In the genomic region with DNA sequence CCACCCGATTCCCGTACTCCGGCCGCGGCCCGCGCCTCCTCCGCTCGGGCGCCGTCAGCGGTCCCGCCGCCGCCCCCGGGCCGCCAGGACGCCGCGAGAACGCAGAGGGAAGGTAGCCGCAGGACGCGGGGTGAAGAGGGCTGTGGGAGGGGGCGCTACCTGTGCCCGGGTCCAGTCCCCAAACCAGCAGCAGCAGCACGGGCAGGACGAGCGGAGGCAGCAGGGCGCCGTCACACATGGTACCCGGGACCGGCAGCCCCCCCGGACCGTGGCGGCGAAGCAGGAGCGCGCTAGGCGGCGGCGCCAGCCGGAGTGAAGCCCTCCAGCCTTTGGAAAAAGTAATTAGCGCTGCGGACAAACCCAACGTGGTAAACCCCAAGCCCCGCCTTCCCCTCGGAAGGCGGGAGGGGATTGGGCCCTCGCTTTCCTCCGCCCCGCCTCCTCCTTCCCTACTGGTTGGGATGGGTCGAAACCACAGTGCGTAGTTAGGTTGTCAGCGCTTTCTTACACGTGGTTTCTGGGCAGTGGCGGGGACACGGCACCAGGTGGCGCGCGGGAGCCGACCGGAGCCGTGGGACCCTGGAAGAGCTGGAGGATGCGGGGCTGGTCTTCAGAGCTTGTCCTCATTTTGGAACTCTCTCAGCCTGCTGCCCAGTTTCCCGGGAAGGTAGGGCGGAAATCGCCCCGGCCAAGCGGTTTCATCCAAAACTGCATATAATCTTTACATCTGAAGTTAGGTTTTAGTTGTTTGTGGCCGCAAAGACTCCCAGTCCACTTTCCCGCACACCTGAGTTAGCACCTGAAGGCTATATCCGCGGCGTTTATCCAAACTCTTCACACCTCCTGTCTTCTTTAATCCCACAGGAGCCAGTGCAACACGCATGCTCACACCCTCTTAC, we compare ENCODE assay signal across 8 cellular contexts. TPM values are rescaled to one million over a fixed set of nuclear protein-coding genes. Genes with fewer than 3 reads are reported as not detected.
DNase-seq lines count a peak whose midpoint lies in the region; ATAC-seq and TF ChIP-seq lines count a peak whose summit lies in the region.

A gene with protein sequence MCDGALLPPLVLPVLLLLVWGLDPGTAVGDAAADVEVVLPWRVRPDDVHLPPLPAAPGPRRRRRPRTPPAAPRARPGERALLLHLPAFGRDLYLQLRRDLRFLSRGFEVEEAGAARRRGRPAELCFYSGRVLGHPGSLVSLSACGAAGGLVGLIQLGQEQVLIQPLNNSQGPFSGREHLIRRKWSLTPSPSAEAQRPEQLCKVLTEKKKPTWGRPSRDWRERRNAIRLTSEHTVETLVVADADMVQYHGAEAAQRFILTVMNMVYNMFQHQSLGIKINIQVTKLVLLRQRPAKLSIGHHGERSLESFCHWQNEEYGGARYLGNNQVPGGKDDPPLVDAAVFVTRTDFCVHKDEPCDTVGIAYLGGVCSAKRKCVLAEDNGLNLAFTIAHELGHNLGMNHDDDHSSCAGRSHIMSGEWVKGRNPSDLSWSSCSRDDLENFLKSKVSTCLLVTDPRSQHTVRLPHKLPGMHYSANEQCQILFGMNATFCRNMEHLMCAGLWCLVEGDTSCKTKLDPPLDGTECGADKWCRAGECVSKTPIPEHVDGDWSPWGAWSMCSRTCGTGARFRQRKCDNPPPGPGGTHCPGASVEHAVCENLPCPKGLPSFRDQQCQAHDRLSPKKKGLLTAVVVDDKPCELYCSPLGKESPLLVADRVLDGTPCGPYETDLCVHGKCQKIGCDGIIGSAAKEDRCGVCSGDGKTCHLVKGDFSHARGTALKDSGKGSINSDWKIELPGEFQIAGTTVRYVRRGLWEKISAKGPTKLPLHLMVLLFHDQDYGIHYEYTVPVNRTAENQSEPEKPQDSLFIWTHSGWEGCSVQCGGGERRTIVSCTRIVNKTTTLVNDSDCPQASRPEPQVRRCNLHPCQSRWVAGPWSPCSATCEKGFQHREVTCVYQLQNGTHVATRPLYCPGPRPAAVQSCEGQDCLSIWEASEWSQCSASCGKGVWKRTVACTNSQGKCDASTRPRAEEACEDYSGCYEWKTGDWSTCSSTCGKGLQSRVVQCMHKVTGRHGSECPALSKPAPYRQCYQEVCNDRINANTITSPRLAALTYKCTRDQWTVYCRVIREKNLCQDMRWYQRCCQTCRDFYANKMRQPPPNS (minus strand): TSS at position 314 of the 899 bp plus-strand sequence. CDS start 76 bp downstream, at position 238.

- H3K9ac ChIP-seq in endodermal cell (ENCODE audit: extremely low read depth, low read length, poor library complexity, severe bottlenecking), result no peak within 1 kb of the TSS
- H3K9ac ChIP-seq in mesenchymal stem cell (ENCODE audit: low read length), result no peak within 1 kb of the TSS

- CTCF ChIA-PET in A673 (lab: Charles Lee), result interaction anchor here (0.6 to 1.3 kb wide), 2 partner anchors 8 to 260 kb away, joined by 3 read pairs; a partner anchor contains a TSS
- CTCF ChIA-PET in activated CD8-positive, alpha-beta memory T cell treated with anti-CD3 and anti-CD28 coated beads, Interleukin-2, amount 10 ng/mL, durations not matched to agents 7 days and 5 days (lab: Charles Lee), result interaction anchor here (0.6 to 8.3 kb wide), 14 partner anchors 7 to 666 kb away, joined by 3 to 127 read pairs (median 4); a partner anchor contains a TSS

- H3K36me3 ChIP-seq in A673 (ENCODE audit: insufficient read depth, low read length, poor library complexity, severe bottlenecking) (no peaks in the 10 kb centered on the region), endodermal cell (ENCODE audit: control insufficient read depth, insufficient read depth, low read length) (no peaks in the 10 kb centered on the region), mesenchymal stem cell (ENCODE audit: control insufficient read depth in 1 of 2, insufficient read depth in 2 of 2, low read depth in 1 of 2, low read length in 2 of 2) (peaks cover 0 to 3% of the 10 kb centered on the region in 2 experiments)

- H3K4me1 ChIP-seq in A673 (ENCODE audit: insufficient read depth, low read length, poor library complexity, severe bottlenecking) (no peaks in the 10 kb centered on the region), endodermal cell (ENCODE audit: control insufficient read depth, insufficient read depth, low read length) (peaks cover 5% of the 10 kb centered on the region), mesenchymal stem cell (ENCODE audit: control insufficient read depth, insufficient read depth, low read depth, low read length) (peaks cover 6% of the 10 kb centered on the region)

- POLR2A ChIA-PET in A673 (lab: Charles Lee; ENCODE audit: low non-redundant PET), result no interaction called here

- H3K9me3 Mint-ChIP-seq in activated CD8-positive, alpha-beta memory T cell treated with anti-CD3 and anti-CD28 coated beads, Interleukin-2, amount 10 ng/mL, durations not matched to agents 7 days and 5 days (ENCODE audit: low read depth), result no peaks in the 10 kb centered on the region
- no peaks in the 10 kb centered on the region for H3K9me3 Mint-ChIP-seq in endodermal cell

- peak; percentile 90 for DNase-seq in A673 (ENCODE audit: low spot score)
- DNase-seq in NCI-H748 treated with DMSO at 0.1 percent for 48 hours (lab: John Stamatoyannopoulos, UW), result peak; percentile 73
- peak; percentile 95 for DNase-seq in activated CD8-positive, alpha-beta memory T cell treated with anti-CD3 and anti-CD28 coated beads, Interleukin-2, amount 10 ng/mL, durations not matched to agents 7 days and 5 days
- peak; percentile 97 for DNase-seq in endodermal cell
- DNase-seq in mesenchymal stem cell, result peak; percentile 37
- peak; percentile 84 to 94 (median 90) for DNase-seq in stimulated activated CD4-positive, alpha-beta T cell treated with anti-CD3 and anti-CD28 coated beads, TNF-alpha, amount 100 ng/mL, for 48 hours (ENCODE audit: low read depth in 3 of 3)

- H3K9me3 ChIP-seq in A673 (ENCODE audit: low read depth, low read length, poor library complexity, severe bottlenecking) (no peaks in the 10 kb centered on the region), endodermal cell (ENCODE audit: control insufficient read depth, low read length) (no peaks in the 10 kb centered on the region), mesenchymal stem cell (ENCODE audit: control insufficient read depth, low read length) (no peaks in the 10 kb centered on the region)

- TF ChIP-seq CTCF in A673 (conservative IDR thresholded peaks at IDR 0.05; ENCODE audit: low read depth, low read length) (peak; percentile 81), endodermal cell (conservative IDR thresholded peaks at IDR 0.05) (peak; percentile 92)

- H3K79me1 ChIP-seq in mesenchymal stem cell (replicated peaks; ENCODE audit: low read length, poor library complexity, severe bottlenecking), result no peaks in the 10 kb centered on the region

- peaks cover 15% of the 10 kb centered on the region for H3K4me1 Mint-ChIP-seq in activated CD8-positive, alpha-beta memory T cell treated with anti-CD3 and anti-CD28 coated beads, Interleukin-2, amount 10 ng/mL, durations not matched to agents 7 days and 5 days
- H3K4me1 Mint-ChIP-seq in endodermal cell, result peaks cover 13% of the 10 kb centered on the region

- H2BK120ac ChIP-seq in mesenchymal stem cell (ENCODE audit: low read depth, low read length), result no peak within 1 kb of the TSS

- no peak within 1 kb of the TSS for H3K23ac ChIP-seq in mesenchymal stem cell (ENCODE audit: low read length in 2 of 2)

- H3K27ac Mint-ChIP-seq in activated CD8-positive, alpha-beta memory T cell treated with anti-CD3 and anti-CD28 coated beads, Interleukin-2, amount 10 ng/mL, durations not matched to agents 7 days and 5 days, result no peak within 1 kb of the TSS
- H3K27ac Mint-ChIP-seq in endodermal cell, result no peak within 1 kb of the TSS

- WGBS in endodermal cell (ENCODE audit: insufficient coverage in 1 of 2, insufficient read length in 1 of 2), 2 experiments, result 4 to 5% methylated on average over 29 to 76 of the region's 76 CpGs
- 25% methylated on average over 50 of the region's 76 CpGs for WGBS in mesenchymal stem cell

- H4K91ac ChIP-seq in mesenchymal stem cell (ENCODE audit: low read length), result no peak within 1 kb of the TSS

- H3K4me3 ChIP-seq in A673 (ENCODE audit: low read depth, low read length, poor library complexity, severe bottlenecking) (peak within 1 kb of the TSS; percentile 33), endodermal cell (ENCODE audit: low read length) (peak within 1 kb of the TSS; percentile 69), mesenchymal stem cell (ENCODE audit: insufficient read depth in 1 of 2, low read depth in 1 of 2, low read length in 2 of 2) (peak within 1 kb of the TSS in 1 of 2 experiments; percentile 78)

- no peak within 1 kb of the TSS for H2AFZ ChIP-seq in mesenchymal stem cell (ENCODE audit: low read depth, low read length)

- H3K27me3 Mint-ChIP-seq in activated CD8-positive, alpha-beta memory T cell treated with anti-CD3 and anti-CD28 coated beads, Interleukin-2, amount 10 ng/mL, durations not matched to agents 7 days and 5 days, result peaks cover 49% of the 10 kb centered on the region
- peaks cover 80% of the 10 kb centered on the region for H3K27me3 Mint-ChIP-seq in endodermal cell (ENCODE audit: insufficient read depth)

- H3K36me3 Mint-ChIP-seq in activated CD8-positive, alpha-beta memory T cell treated with anti-CD3 and anti-CD28 coated beads, Interleukin-2, amount 10 ng/mL, durations not matched to agents 7 days and 5 days, result no peaks in the 10 kb centered on the region
- no peaks in the 10 kb centered on the region for H3K36me3 Mint-ChIP-seq in endodermal cell (ENCODE audit: low read depth)

- H3K27me3 ChIP-seq in A673 (replicated peaks; ENCODE audit: insufficient read depth, low read depth, low read length, poor library complexity) (peaks cover 10% of the 10 kb centered on the region), endodermal cell (ENCODE audit: control insufficient read depth, insufficient read depth, low read length, poor library complexity, severe bottlenecking) (peaks cover 60% of the 10 kb centered on the region), mesenchymal stem cell (ENCODE audit: control insufficient read depth in 1 of 2, insufficient read depth in 1 of 2, low read length in 2 of 2) (peaks cover 16 to 60% of the 10 kb centered on the region in 2 experiments)

- peak within 1 kb of the TSS; percentile 35 for H3K4me3 Mint-ChIP-seq in activated CD8-positive, alpha-beta memory T cell treated with anti-CD3 and anti-CD28 coated beads, Interleukin-2, amount 10 ng/mL, durations not matched to agents 7 days and 5 days
- H3K4me3 Mint-ChIP-seq in endodermal cell, result peak within 1 kb of the TSS; percentile 45

- H2BK5ac ChIP-seq in mesenchymal stem cell (ENCODE audit: low read depth, low read length, poor library complexity, severe bottlenecking), result no peak within 1 kb of the TSS

- H3K18ac ChIP-seq in mesenchymal stem cell (ENCODE audit: low read depth in 1 of 2, low read length in 2 of 2), result no peak within 1 kb of the TSS

- peak within 1 kb of the TSS; percentile 37 for H3K4me2 ChIP-seq in mesenchymal stem cell (ENCODE audit: low read length, poor library complexity, severe bottlenecking)

- H2AK5ac ChIP-seq in mesenchymal stem cell (ENCODE audit: low read length, severe bottlenecking), result no peak within 1 kb of the TSS

- H3K14ac ChIP-seq in mesenchymal stem cell (ENCODE audit: low read length in 2 of 2), result no peak within 1 kb of the TSS

- no peak within 1 kb of the TSS for H2BK15ac ChIP-seq in mesenchymal stem cell (ENCODE audit: low read depth, poor library complexity, severe bottlenecking)

- H3K27ac ChIP-seq in A673 (ENCODE audit: low read depth, low read length, poor library complexity, severe bottlenecking) (no peak within 1 kb of the TSS), endodermal cell (ENCODE audit: low read depth, low read length) (no peak within 1 kb of the TSS), mesenchymal stem cell (ENCODE audit: low read length, poor library complexity, severe bottlenecking) (no peak within 1 kb of the TSS)

- peak; percentile 85 for ATAC-seq in GM18868 (IDR thresholded peaks at IDR 0.05; ENCODE audit: unreplicated experiment)
- ATAC-seq in HG03139 (IDR thresholded peaks at IDR 0.05; ENCODE audit: unreplicated experiment), result peak; percentile 94
- ATAC-seq in activated CD8-positive, alpha-beta memory T cell treated with anti-CD3 and anti-CD28 coated beads, Interleukin-2, amount 10 ng/mL, durations not matched to agents 7 days and 5 days, result peak; percentile 95

- intact Hi-C loops in A673 (cut with micrococcal nuclease; ENCODE audit: unreplicated experiment), result no loop called here

- no TSS peak for BruUV-seq in A673 (replicated peaks; lab: Mats Ljungman, UMichigan)

- H3K4ac ChIP-seq in mesenchymal stem cell (ENCODE audit: low read depth in 1 of 2, low read length in 2 of 2), result no peak within 1 kb of the TSS

- H4K8ac ChIP-seq in mesenchymal stem cell (ENCODE audit: low read length), result no peak within 1 kb of the TSS

- H2BK12ac ChIP-seq in mesenchymal stem cell (ENCODE audit: low read length in 2 of 2), result no peak within 1 kb of the TSS

RNA-seq across cellular contexts. Expression of the gene that starts here (rescaled TPM):
- total RNA-seq in A673 (2021) (0.15 TPM in 1 of 2 replicates, not detected in the other), endodermal cell (1 to 10 TPM in 1 of 2 donors, under 1 TPM in 1; 0.82 to 2.3 TPM)
- 1 to 10 TPM; 1.6 to 1.9 TPM for total RNA-seq in activated CD8-positive, alpha-beta memory T cell treated with anti-CD3 and anti-CD28 coated beads, Interleukin-2, amount 10 ng/mL, durations not matched to agents 7 days and 5 days
- polyA plus RNA-seq in endodermal cell (2013, experiment 1 of 2), result 0.71 TPM
- 0.37 TPM for polyA plus RNA-seq in endodermal cell (2013, experiment 2 of 2)
- 0.06 TPM for polyA plus RNA-seq in mesenchymal stem cell (2013, experiment 1 of 2)
- 0.08 TPM for polyA plus RNA-seq in mesenchymal stem cell (2013, experiment 2 of 2)

Comparison
In these comparisons a context has a peak if more than half of its experiments do, and no peak if none do; other contexts are left out.
1. Peak in DNase-seq and H3K4me3 ChIP-seq in A673; RNA of the gene not detected or under 1 TPM.
2. DNase-seq: peak in every context shown above with its lines; median percentile 97 in endodermal cell; 95 in activated CD8-positive, alpha-beta memory T cell treated with anti-CD3 and anti-CD28 coated beads, Interleukin-2, amount 10 ng/mL, durations not matched to agents 7 days and 5 days; 90 in A673; 90 in stimulated activated CD4-positive, alpha-beta T cell treated with anti-CD3 and anti-CD28 coated beads, TNF-alpha, amount 100 ng/mL, for 48 hours; 73 in NCI-H748 treated with DMSO at 0.1 percent for 48 hours; 37 in mesenchymal stem cell.